11 cellular contexts compared by ENCODE assay signal in genomic region chr2:65024149-65024829, GRCh38. TPM values are rescaled to one million over a fixed set of nuclear protein-coding genes. Genes with fewer than 3 reads are reported as not detected.
DNase-seq lines count a peak whose midpoint lies in the region; ATAC-seq and TF ChIP-seq lines count a peak whose summit lies in the region.
"Had no signal": no experiment of that assay in that cellular context is flagged by ENCODE, and none has a peak within 500 bp of the region (broad histone marks: within the 10 kb centered on the region; RNA-seq: fewer than 3 reads in every experiment).

No MANE protein-coding gene starts in this region.

- H3K27me3 Mint-ChIP-seq in activated naive CD8-positive, alpha-beta T cell treated with anti-CD3 and anti-CD28 coated beads, Interleukin-2, amount 50 U/mL, for 24 hours: no peaks in the 10 kb centered on the region
- H3K27me3 Mint-ChIP-seq in activated naive CD8-positive, alpha-beta T cell treated with anti-CD3 and anti-CD28 coated beads for 36 hours: no peaks in the 10 kb centered on the region
- no peaks in the 10 kb centered on the region for H3K27me3 Mint-ChIP-seq in glutamatergic neuron (ENCODE audit: unreplicated experiment)

- DNase-seq in activated naive CD8-positive, alpha-beta T cell treated with anti-CD3 and anti-CD28 coated beads, Interleukin-2, amount 50 U/mL, for 24 hours: no peak
- DNase-seq in activated naive CD8-positive, alpha-beta T cell treated with anti-CD3 and anti-CD28 coated beads for 36 hours: no peak
- DNase-seq in RKO (ENCODE audit: low spot score) (peak; percentile 42), fibroblast of gingiva (ENCODE audit: low read depth) (peak; percentile 42), stromal cell of bone marrow (ENCODE audit: low read depth) (peak; percentile 90), glutamatergic neuron (no peak)
- DNase-seq in activated CD4-positive, alpha-beta T cell treated with anti-CD3 and anti-CD28 coated beads, Interleukin-2, amount 50 U/mL, for 4 hours: no peak
- DNase-seq: KG1; stimulated activated CD4-positive, alpha-beta T cell treated with anti-CD3 and anti-CD28 coated beads, Interleukin-4, amount 100 ng/mL, for 1 hour; thyroid gland had no signal

- H3K36me3 Mint-ChIP-seq in activated naive CD8-positive, alpha-beta T cell treated with anti-CD3 and anti-CD28 coated beads, Interleukin-2, amount 50 U/mL, for 24 hours (ENCODE audit: low read depth): peaks cover 6% of the 10 kb centered on the region
- peaks cover 3% of the 10 kb centered on the region for H3K36me3 Mint-ChIP-seq in activated naive CD8-positive, alpha-beta T cell treated with anti-CD3 and anti-CD28 coated beads for 36 hours
- peaks cover 2% of the 10 kb centered on the region for H3K36me3 Mint-ChIP-seq in glutamatergic neuron (ENCODE audit: unreplicated experiment)

- ATAC-seq in activated naive CD8-positive, alpha-beta T cell treated with anti-CD3 and anti-CD28 coated beads, Interleukin-2, amount 50 U/mL, for 24 hours: no peak
- no peak for ATAC-seq in HG03135 (IDR thresholded peaks at IDR 0.05; ENCODE audit: unreplicated experiment)

- peak overlapping the region; percentile 40 for H3K27ac Mint-ChIP-seq in activated naive CD8-positive, alpha-beta T cell treated with anti-CD3 and anti-CD28 coated beads, Interleukin-2, amount 50 U/mL, for 24 hours
- no peak overlapping the region for H3K27ac Mint-ChIP-seq in activated naive CD8-positive, alpha-beta T cell treated with anti-CD3 and anti-CD28 coated beads for 36 hours
- no peak overlapping the region for H3K27ac Mint-ChIP-seq in glutamatergic neuron (ENCODE audit: unreplicated experiment)

- H3K4me1 Mint-ChIP-seq in activated naive CD8-positive, alpha-beta T cell treated with anti-CD3 and anti-CD28 coated beads, Interleukin-2, amount 50 U/mL, for 24 hours: peaks cover 10% of the 10 kb centered on the region
- H3K4me1 Mint-ChIP-seq in activated naive CD8-positive, alpha-beta T cell treated with anti-CD3 and anti-CD28 coated beads for 36 hours: peaks cover 9% of the 10 kb centered on the region
- H3K4me1 Mint-ChIP-seq in glutamatergic neuron (ENCODE audit: low read depth, unreplicated experiment): peaks cover 2% of the 10 kb centered on the region

- H3K4me3 Mint-ChIP-seq in activated naive CD8-positive, alpha-beta T cell treated with anti-CD3 and anti-CD28 coated beads, Interleukin-2, amount 50 U/mL, for 24 hours: no peak overlapping the region
- H3K4me3 Mint-ChIP-seq in activated naive CD8-positive, alpha-beta T cell treated with anti-CD3 and anti-CD28 coated beads for 36 hours: no peak overlapping the region
- H3K4me3 Mint-ChIP-seq in glutamatergic neuron (ENCODE audit: unreplicated experiment): no peak overlapping the region

- H3K9me3 Mint-ChIP-seq in activated naive CD8-positive, alpha-beta T cell treated with anti-CD3 and anti-CD28 coated beads, Interleukin-2, amount 50 U/mL, for 24 hours: no peaks in the 10 kb centered on the region
- no peaks in the 10 kb centered on the region for H3K9me3 Mint-ChIP-seq in activated naive CD8-positive, alpha-beta T cell treated with anti-CD3 and anti-CD28 coated beads for 36 hours
- H3K9me3 Mint-ChIP-seq in glutamatergic neuron (ENCODE audit: unreplicated experiment): peaks cover 2% of the 10 kb centered on the region

- TF ChIP-seq CTCF in glutamatergic neuron (IDR thresholded peaks at IDR 0.05; ENCODE audit: partially characterized antibody, unreplicated experiment): no peak

RNA-seq across cellular contexts. Expression of gene CEP68, which starts 31.9 kb away (rescaled TPM):
- total RNA-seq in activated naive CD8-positive, alpha-beta T cell treated with anti-CD3 and anti-CD28 coated beads for 36 hours: 1 to 10 TPM; 4.0 TPM
- 38.3 TPM for total RNA-seq in glutamatergic neuron (ENCODE audit: unreplicated experiment)

RNA-seq across cellular contexts. Expression of gene SLC1A4, which starts 35.1 kb away (rescaled TPM):
- 10 to 100 TPM; 17.6 to 18.9 TPM for total RNA-seq in activated naive CD8-positive, alpha-beta T cell treated with anti-CD3 and anti-CD28 coated beads for 36 hours
- total RNA-seq in glutamatergic neuron (ENCODE audit: unreplicated experiment): 27.9 TPM

Comparison
In these comparisons a context has a peak if more than half of its experiments do, and no peak if none do; other contexts are left out.
1. DNase-seq: peak in RKO (single experiment), fibroblast of gingiva (single experiment) and stromal cell of bone marrow (single experiment); none in activated naive CD8-positive, alpha-beta T cell treated with anti-CD3 and anti-CD28 coated beads, Interleukin-2, amount 50 U/mL, for 24 hours (single experiment), activated naive CD8-positive, alpha-beta T cell treated with anti-CD3 and anti-CD28 coated beads for 36 hours (single experiment), activated CD4-positive, alpha-beta T cell treated with anti-CD3 and anti-CD28 coated beads, Interleukin-2, amount 50 U/mL, for 4 hours (0 of 2) and glutamatergic neuron (single experiment).